Comparison of ENCODE assay signal across 9 cellular contexts in the genomic region with DNA sequence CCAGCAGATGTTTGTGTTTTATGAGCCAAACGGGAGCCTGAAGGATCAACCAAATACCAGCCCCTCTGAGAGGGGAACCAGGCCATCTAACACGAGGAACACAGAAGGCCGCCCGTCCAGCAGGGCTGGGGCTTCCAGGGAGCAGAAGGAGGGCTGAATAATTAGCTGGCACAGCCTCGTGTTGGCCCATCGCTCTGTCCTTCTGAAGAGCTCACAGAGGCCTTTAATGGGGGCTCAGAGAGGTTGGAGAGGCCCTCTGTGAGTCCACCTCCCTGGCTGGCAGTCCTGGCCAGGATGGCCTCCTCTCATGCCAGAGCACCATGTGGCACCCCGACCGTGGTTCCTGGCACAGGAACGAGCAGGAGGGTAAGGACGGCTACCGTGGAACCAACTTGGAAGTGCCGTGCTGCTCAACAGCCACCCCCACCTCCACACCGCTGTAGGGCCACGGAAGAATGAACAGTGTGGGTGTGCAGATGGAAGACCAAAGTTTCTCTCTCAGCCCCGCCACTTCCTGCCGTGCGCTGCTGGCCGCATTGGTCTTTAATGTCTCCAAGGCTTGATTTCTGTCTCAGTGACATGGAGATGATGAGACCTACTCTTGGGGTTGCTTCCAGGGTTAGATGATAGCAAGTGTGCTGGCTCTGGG.
DNase-seq lines count a peak whose midpoint lies in the region; ATAC-seq and TF ChIP-seq lines count a peak whose summit lies in the region.
"Had no signal": no experiment of that assay in that cellular context is flagged by ENCODE, and none has a peak within 500 bp of the region (broad histone marks: within the 10 kb centered on the region; RNA-seq: fewer than 3 reads in every experiment).

No MANE protein-coding gene starts in this region.

- no peak for TF ChIP-seq CTCF in lower lobe of right lung (IDR thresholded peaks at IDR 0.05)

- DNase-seq in activated CD4-positive, alpha-beta T cell treated with anti-CD3 and anti-CD28 coated beads for 48 hours = peak; percentile 54
- no peak for DNase-seq in activated CD4-positive, alpha-beta T cell treated with anti-CD3 and anti-CD28 coated beads for 1 hour
- peak; percentile 67 for DNase-seq in activated CD8-positive, alpha-beta T cell treated with anti-CD3 and anti-CD28 coated beads, Interleukin-2, amount 10 ng/mL, durations not matched to agents 7 days and 5 days
- DNase-seq in stimulated activated CD8-positive, alpha-beta memory T cell treated with anti-CD3 and anti-CD28 coated beads, Interleukin-4, amount 100 ng/mL, for 48 hours = peak; percentile 52
- DNase-seq in ecto neural progenitor cell (ENCODE audit: low spot score) = no peak
- DNase-seq in lower lobe of right lung = no peak
- no peak for DNase-seq in NCI-H2171 treated with DMSO at 0.1 percent for 48 hours (lab: John Stamatoyannopoulos, UW)

- H3K27me3 Mint-ChIP-seq in activated CD8-positive, alpha-beta T cell treated with anti-CD3 and anti-CD28 coated beads, Interleukin-2, amount 10 ng/mL, durations not matched to agents 7 days and 5 days (ENCODE audit: low read depth) = no peaks in the 10 kb centered on the region

- peaks cover 2% of the 10 kb centered on the region for H3K36me3 Mint-ChIP-seq in activated CD8-positive, alpha-beta T cell treated with anti-CD3 and anti-CD28 coated beads, Interleukin-2, amount 10 ng/mL, durations not matched to agents 7 days and 5 days (ENCODE audit: low read depth)

- no peaks in the 10 kb centered on the region for H3K9me3 Mint-ChIP-seq in activated CD8-positive, alpha-beta T cell treated with anti-CD3 and anti-CD28 coated beads, Interleukin-2, amount 10 ng/mL, durations not matched to agents 7 days and 5 days (ENCODE audit: insufficient read depth)

- H3K27me3 ChIP-seq in lower lobe of right lung (ENCODE audit: low read depth) = no peaks in the 10 kb centered on the region

- CTCF ChIA-PET in activated CD8-positive, alpha-beta T cell treated with anti-CD3 and anti-CD28 coated beads, Interleukin-2, amount 10 ng/mL, durations not matched to agents 7 days and 5 days (lab: Charles Lee) = interaction anchor here (0.9 to 4.6 kb wide), 4 partner anchors 12 to 351 kb away, joined by 3 to 28 read pairs (median 5); no protein-coding TSS in a partner anchor

- peak; percentile 88 for ATAC-seq in HG02870 (IDR thresholded peaks at IDR 0.05; ENCODE audit: unreplicated experiment)
- ATAC-seq in activated CD8-positive, alpha-beta T cell treated with anti-CD3 and anti-CD28 coated beads, Interleukin-2, amount 10 ng/mL, durations not matched to agents 7 days and 5 days = peak; percentile 91
- no peak for ATAC-seq in lower lobe of right lung

- H3K36me3 ChIP-seq in lower lobe of right lung = no peaks in the 10 kb centered on the region

- H3K9me3 ChIP-seq in lower lobe of right lung = no peaks in the 10 kb centered on the region

- no peak overlapping the region for H3K4me3 ChIP-seq in lower lobe of right lung

- H3K4me1 Mint-ChIP-seq in activated CD8-positive, alpha-beta T cell treated with anti-CD3 and anti-CD28 coated beads, Interleukin-2, amount 10 ng/mL, durations not matched to agents 7 days and 5 days (ENCODE audit: low read depth) = peaks cover 63% of the 10 kb centered on the region

- H3K27ac Mint-ChIP-seq in activated CD8-positive, alpha-beta T cell treated with anti-CD3 and anti-CD28 coated beads, Interleukin-2, amount 10 ng/mL, durations not matched to agents 7 days and 5 days = peak overlapping the region; percentile 87

- H3K4me1 ChIP-seq in lower lobe of right lung = peaks cover 12% of the 10 kb centered on the region

- intact Hi-C loops in lower lobe of right lung (cut with DNase I) = no loop called here

- POLR2A ChIA-PET in activated CD8-positive, alpha-beta T cell treated with anti-CD3 and anti-CD28 coated beads, Interleukin-2, amount 10 ng/mL, durations not matched to agents 7 days and 5 days (lab: Charles Lee) = interaction anchor here (1.3 kb wide), 1 partner anchor 10 kb away, joined by 4 read pairs; no protein-coding TSS in a partner anchor

- H3K27ac ChIP-seq in lower lobe of right lung = no peak overlapping the region
- H3K27ac ChIP-seq: VCaP had no signal

- H3K4me3 Mint-ChIP-seq in activated CD8-positive, alpha-beta T cell treated with anti-CD3 and anti-CD28 coated beads, Interleukin-2, amount 10 ng/mL, durations not matched to agents 7 days and 5 days = no peak overlapping the region

Comparison
In these comparisons a context has a peak if more than half of its experiments do, and no peak if none do; other contexts are left out.
1. DNase-seq: peak in activated CD4-positive, alpha-beta T cell treated with anti-CD3 and anti-CD28 coated beads for 48 hours (single experiment), activated CD8-positive, alpha-beta T cell treated with anti-CD3 and anti-CD28 coated beads, Interleukin-2, amount 10 ng/mL, durations not matched to agents 7 days and 5 days (single experiment) and stimulated activated CD8-positive, alpha-beta memory T cell treated with anti-CD3 and anti-CD28 coated beads, Interleukin-4, amount 100 ng/mL, for 48 hours (single experiment); none in activated CD4-positive, alpha-beta T cell treated with anti-CD3 and anti-CD28 coated beads for 1 hour (single experiment), ecto neural progenitor cell (single experiment), lower lobe of right lung (single experiment) and NCI-H2171 treated with DMSO at 0.1 percent for 48 hours (single experiment).
2. ATAC-seq: peak in HG02870 (single experiment) and activated CD8-positive, alpha-beta T cell treated with anti-CD3 and anti-CD28 coated beads, Interleukin-2, amount 10 ng/mL, durations not matched to agents 7 days and 5 days (single experiment); none in lower lobe of right lung (0 of 2).